8 cellular contexts compared by ENCODE assay signal in genomic region chr22:27919222-27919942, GRCh38. TPM values are rescaled to one million over a fixed set of nuclear protein-coding genes. Genes with fewer than 3 reads are reported as not detected.
A peak's percentile ranks its signal among the peaks of the same experiment; 100 is the strongest.
DNase-seq lines count a peak whose midpoint lies in the region; ATAC-seq and TF ChIP-seq lines count a peak whose summit lies in the region.

PITPNB (minus strand) TSS chr22:27919256; CDS start chr22:27919191, 65 bp downstream.

- H3K27ac Mint-ChIP-seq in CD14-positive monocyte = peak within 1 kb of the TSS; percentile 95 to 99 (median 97)
- peak within 1 kb of the TSS; percentile 90 for H3K27ac Mint-ChIP-seq in dendritic cell treated with granulocyte-macrophage colony-stimulating factor and Interleukin-4, amounts not matched to agents 40 ng/mL and 50 ng/mL, for 4 days

- DNase-seq in CD14-positive monocyte (ENCODE audit: low spot score) = peak; percentile 97
- peak; percentile 88 for DNase-seq in NCI-H774 (lab: John Stamatoyannopoulos, UW)
- DNase-seq in activated CD4-positive, alpha-beta T cell treated with anti-CD3 and anti-CD28 coated beads, Interleukin-2, amount 50 U/mL, for 4 hours = peak; percentile 98
- peak; percentile 98 to 100 for DNase-seq in left lung
- peak; percentile 98 for DNase-seq in stimulated activated CD4-positive, alpha-beta T cell treated with anti-CD3 and anti-CD28 coated beads, Interleukin-2, amount 100 ng/mL, for 4 hours (ENCODE audit: low read depth)

- no peak for TF ChIP-seq CTCF in CD14-positive monocyte (IDR thresholded peaks at IDR 0.05)
- no peak for TF ChIP-seq CTCF in left lung (IDR thresholded peaks at IDR 0.05)

- peaks cover 41% of the 10 kb centered on the region for H3K4me1 Mint-ChIP-seq in CD14-positive monocyte
- H3K4me1 Mint-ChIP-seq in dendritic cell treated with granulocyte-macrophage colony-stimulating factor and Interleukin-4, amounts not matched to agents 40 ng/mL and 50 ng/mL, for 4 days (ENCODE audit: low read depth) = peaks cover 60% of the 10 kb centered on the region

- peaks cover 5 to 17% of the 10 kb centered on the region in 2 donors for H3K36me3 Mint-ChIP-seq in CD14-positive monocyte
- H3K36me3 Mint-ChIP-seq in dendritic cell treated with granulocyte-macrophage colony-stimulating factor and Interleukin-4, amounts not matched to agents 40 ng/mL and 50 ng/mL, for 4 days (ENCODE audit: low read depth) = peaks cover 55% of the 10 kb centered on the region

- peaks cover 0 to 2% (median 0%) of the 10 kb centered on the region in 3 donors for H3K27me3 Mint-ChIP-seq in CD14-positive monocyte (ENCODE audit: low read depth in 3 of 3)
- H3K27me3 Mint-ChIP-seq in dendritic cell treated with granulocyte-macrophage colony-stimulating factor and Interleukin-4, amounts not matched to agents 40 ng/mL and 50 ng/mL, for 4 days = no peaks in the 10 kb centered on the region

- H3K9me3 Mint-ChIP-seq in CD14-positive monocyte = peaks cover 0 to 2% (median 0%) of the 10 kb centered on the region in 7 donors
- H3K9me3 Mint-ChIP-seq in dendritic cell treated with granulocyte-macrophage colony-stimulating factor and Interleukin-4, amounts not matched to agents 40 ng/mL and 50 ng/mL, for 4 days = no peaks in the 10 kb centered on the region

- ATAC-seq in GM19397 (IDR thresholded peaks at IDR 0.05; ENCODE audit: unreplicated experiment) (peak; percentile 94), HG03565 (IDR thresholded peaks at IDR 0.05; ENCODE audit: unreplicated experiment) (peak; percentile 83), left lung (peak; percentile 97)

- H3K27me3 ChIP-seq in left lung = no peaks in the 10 kb centered on the region

- peaks cover 0 to 6% of the 10 kb centered on the region in 2 donors for H3K36me3 ChIP-seq in left lung

- H3K9me3 ChIP-seq in left lung = no peaks in the 10 kb centered on the region

- peak within 1 kb of the TSS; percentile 96 to 99 for H3K4me3 Mint-ChIP-seq in CD14-positive monocyte
- peak within 1 kb of the TSS; percentile 96 for H3K4me3 Mint-ChIP-seq in dendritic cell treated with granulocyte-macrophage colony-stimulating factor and Interleukin-4, amounts not matched to agents 40 ng/mL and 50 ng/mL, for 4 days

- H3K27ac ChIP-seq in left lung = peak within 1 kb of the TSS; percentile 94 to 95

- intact Hi-C loops in CD14-positive monocyte (cut with micrococcal nuclease) (loop anchor here in 1 of 2 donors (5.0 kb wide), 2 partner anchors 52 to 1247 kb away; no protein-coding TSS in a partner anchor), left lung (cut with DNase I) (no loop called here)
- intact Hi-C loops in dendritic cell treated with granulocyte-macrophage colony-stimulating factor and Interleukin-4, amounts not matched to agents 40 ng/mL and 50 ng/mL, for 4 days (cut with micrococcal nuclease) = no loop called here

- H3K4me1 ChIP-seq in left lung = peaks cover 20 to 62% of the 10 kb centered on the region in 2 donors

- peak within 1 kb of the TSS; percentile 91 to 93 for H3K4me3 ChIP-seq in left lung

RNA-seq across cellular contexts. Expression of gene PITPNB, which starts in this region (rescaled TPM):
- polyA plus RNA-seq in CD14-positive monocyte = 10 to 100 TPM; 25.2 to 29.1 TPM
- 10 to 100 TPM; 51.1 to 59.0 TPM for total RNA-seq in left lung

Comparison
In these comparisons a context has a peak if more than half of its experiments do, and no peak if none do; other contexts are left out.
1. Peak in every context shown above with its lines: DNase-seq, ATAC-seq, H3K4me3 ChIP-seq and H3K27ac ChIP-seq.